Comparison of ENCODE assay signal across 8 cellular contexts in the genomic region with DNA sequence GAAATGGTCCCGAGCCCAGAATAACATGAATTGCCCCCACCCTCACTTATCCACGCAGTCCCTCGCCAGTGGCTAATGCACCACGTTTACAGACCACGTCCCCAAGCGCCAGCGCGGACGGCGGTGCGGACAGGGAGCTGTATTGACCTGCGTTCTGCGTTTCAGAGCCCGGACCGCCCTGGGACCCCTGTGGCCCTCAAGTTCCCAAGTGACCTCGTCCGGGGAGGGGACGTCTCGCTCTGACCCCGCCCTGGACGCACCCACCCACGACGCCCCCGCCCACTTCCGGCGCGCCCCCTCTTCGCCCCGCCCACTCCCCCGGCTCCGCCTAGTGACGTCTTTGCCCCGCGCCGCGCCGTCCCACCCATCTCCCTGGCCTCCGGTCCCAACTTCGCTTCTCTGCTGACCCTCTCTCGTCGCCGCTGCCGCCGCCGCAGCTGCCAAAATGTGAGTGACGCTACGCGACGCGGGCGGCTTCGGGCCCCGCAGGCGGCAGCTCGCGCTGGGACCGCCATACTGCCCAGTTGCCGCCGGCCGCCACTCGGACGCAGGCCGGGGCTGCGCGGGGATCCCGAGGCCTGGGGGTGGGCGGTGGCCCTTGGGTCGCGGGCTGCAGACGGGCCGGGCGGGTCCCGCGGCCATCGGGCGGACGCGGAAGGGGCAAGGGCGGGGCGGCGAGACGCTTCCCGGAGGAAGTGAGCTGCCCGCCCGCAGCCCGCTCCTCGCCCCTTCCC. TPM values are rescaled to one million over a fixed set of nuclear protein-coding genes. Genes with fewer than 3 reads are reported as not detected.
DNase-seq lines count a peak whose midpoint lies in the region; ATAC-seq and TF ChIP-seq lines count a peak whose summit lies in the region.

A gene with protein sequence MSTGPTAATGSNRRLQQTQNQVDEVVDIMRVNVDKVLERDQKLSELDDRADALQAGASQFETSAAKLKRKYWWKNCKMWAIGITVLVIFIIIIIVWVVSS (plus strand): TSS at position 358 of the 734 bp plus-strand sequence. CDS start 88 bp downstream, at position 446.

- no peaks in the 10 kb centered on the region for H3K27me3 ChIP-seq in ascending aorta

- no peak for ATAC-seq in GM18870 (IDR thresholded peaks at IDR 0.05; ENCODE audit: unreplicated experiment)

- H3K9me3 ChIP-seq in ascending aorta, result no peaks in the 10 kb centered on the region

- DNase-seq in GM03348 (ENCODE audit: low spot score) (peak; percentile 99), HCEC 1CT (peak; percentile 74), NCI-H1092 (lab: John Stamatoyannopoulos, UW) (peak; percentile 46), T-helper 22 cell (ENCODE audit: low read depth) (peak; percentile 65), ascending aorta (ENCODE audit: low spot score in 2 of 2) (peak; percentile 19 to 92), hepatic stellate cell (ENCODE audit: low spot score) (peak; percentile 92), retina (peak; percentile 77)

- intact Hi-C loops in ascending aorta (cut with DNase I), result loop anchor here (1.0 to 2.0 kb wide), 2 partner anchors 12 to 66 kb away; no protein-coding TSS in a partner anchor

- peaks cover 6 to 11% of the 10 kb centered on the region in 2 donors for H3K4me1 ChIP-seq in ascending aorta

- TF ChIP-seq CTCF in ascending aorta (IDR thresholded peaks at IDR 0.05), result no peak

- H3K4me3 ChIP-seq in ascending aorta, result peak within 1 kb of the TSS; percentile 88 to 94

- H3K36me3 ChIP-seq in ascending aorta, result peaks cover 0 to 8% of the 10 kb centered on the region in 2 donors

- H3K27ac ChIP-seq in ascending aorta, result peak within 1 kb of the TSS; percentile 85 to 94

RNA-seq across cellular contexts. Expression of the gene that starts here (rescaled TPM):
- total RNA-seq in ascending aorta, result 79.1 TPM

Comparison
In these comparisons a context has a peak if more than half of its experiments do, and no peak if none do; other contexts are left out.
1. DNase-seq: peak in every context shown above with its lines; median percentile 99 in GM03348; 92 in hepatic stellate cell; 77 in retina; 74 in HCEC 1CT; 65 in T-helper 22 cell; 56 in ascending aorta; 46 in NCI-H1092.